Comparison of ENCODE assay signal across 8 cellular contexts in the genomic region with DNA sequence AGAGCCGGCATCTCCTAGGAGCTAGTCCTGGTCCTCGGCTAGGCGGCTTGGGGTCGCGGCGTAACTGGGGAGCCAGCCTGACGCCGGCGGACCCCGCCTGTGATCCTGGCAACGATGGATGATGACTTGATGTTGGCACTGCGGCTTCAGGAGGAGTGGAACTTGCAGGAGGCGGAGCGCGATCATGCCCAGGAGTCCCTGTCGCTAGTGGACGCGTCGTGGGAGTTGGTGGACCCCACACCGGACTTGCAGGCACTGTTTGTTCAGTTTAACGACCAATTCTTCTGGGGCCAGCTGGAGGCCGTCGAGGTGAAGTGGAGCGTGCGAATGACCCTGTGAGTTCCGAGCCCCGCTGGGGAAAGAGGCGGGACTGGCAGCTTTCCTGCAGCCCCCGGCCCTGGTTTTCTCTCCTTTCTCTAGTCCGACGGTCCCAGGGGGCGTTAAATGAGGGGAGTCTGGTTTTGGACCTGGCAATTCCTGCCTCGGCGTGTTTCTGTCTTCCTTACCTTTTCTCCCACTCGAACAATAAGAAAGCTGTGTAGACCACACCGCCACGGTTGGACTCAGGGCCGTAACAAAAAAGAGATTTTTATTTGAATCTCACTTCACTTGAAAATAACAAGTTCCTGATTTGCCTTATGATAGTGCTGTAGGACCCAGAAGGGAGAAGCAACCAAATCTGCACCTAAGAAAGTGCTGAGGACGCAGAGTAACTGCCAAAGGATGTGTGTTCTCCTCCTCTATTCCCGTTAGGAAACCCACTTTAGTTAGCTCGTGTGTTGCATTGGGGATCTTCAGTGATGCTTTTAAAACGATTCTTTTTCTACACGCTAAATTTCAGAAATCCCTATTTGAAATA. TPM values are rescaled to one million over a fixed set of nuclear protein-coding genes. Genes with fewer than 3 reads are reported as not detected.
DNase-seq lines count a peak whose midpoint lies in the region; ATAC-seq, FAIRE-seq and TF ChIP-seq lines count a peak whose summit lies in the region.

A gene with protein sequence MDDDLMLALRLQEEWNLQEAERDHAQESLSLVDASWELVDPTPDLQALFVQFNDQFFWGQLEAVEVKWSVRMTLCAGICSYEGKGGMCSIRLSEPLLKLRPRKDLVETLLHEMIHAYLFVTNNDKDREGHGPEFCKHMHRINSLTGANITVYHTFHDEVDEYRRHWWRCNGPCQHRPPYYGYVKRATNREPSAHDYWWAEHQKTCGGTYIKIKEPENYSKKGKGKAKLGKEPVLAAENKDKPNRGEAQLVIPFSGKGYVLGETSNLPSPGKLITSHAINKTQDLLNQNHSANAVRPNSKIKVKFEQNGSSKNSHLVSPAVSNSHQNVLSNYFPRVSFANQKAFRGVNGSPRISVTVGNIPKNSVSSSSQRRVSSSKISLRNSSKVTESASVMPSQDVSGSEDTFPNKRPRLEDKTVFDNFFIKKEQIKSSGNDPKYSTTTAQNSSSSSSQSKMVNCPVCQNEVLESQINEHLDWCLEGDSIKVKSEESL (plus strand): TSS at position 24 of the 859 bp plus-strand sequence. CDS start 91 bp downstream, at position 115.

- H2AFZ ChIP-seq in GM23248 (peak within 1 kb of the TSS; percentile 94), MM.1S (ENCODE audit: low read length) (peak within 1 kb of the TSS; percentile 98)

- H3K9me2 ChIP-seq in GM23248 (ENCODE audit: insufficient read depth) = no peaks in the 10 kb centered on the region
- H3K9me2 ChIP-seq in MM.1S (replicated peaks; ENCODE audit: insufficient read depth, low read length) = no peaks in the 10 kb centered on the region

- no peak for ATAC-seq in body of pancreas

- H3K4me1 Mint-ChIP-seq in stimulated activated naive CD8-positive, alpha-beta T cell treated with anti-CD3 and anti-CD28 coated beads, Interleukin-15, Interleukin-2, amounts not matched to agents 100 ng/mL and 50 ng/mL, for 24 hours (ENCODE audit: low read depth) = peaks cover 58% of the 10 kb centered on the region

- H3K27me3 ChIP-seq in GM23248 (replicated peaks; ENCODE audit: insufficient read depth) (no peaks in the 10 kb centered on the region), MM.1S (replicated peaks; ENCODE audit: insufficient read depth, low read length) (no peaks in the 10 kb centered on the region), body of pancreas (no peaks in the 10 kb centered on the region)

- H3K4me1 ChIP-seq in GM23248 (ENCODE audit: insufficient read depth) (peaks cover 37% of the 10 kb centered on the region), MM.1S (ENCODE audit: low read length) (peaks cover 35% of the 10 kb centered on the region), body of pancreas (peaks cover 38% of the 10 kb centered on the region), kidney (ENCODE audit: control insufficient read depth in 1 of 2, insufficient read depth in 1 of 2, low read depth in 1 of 2, low read length in 2 of 2) (peaks cover 13 to 26% of the 10 kb centered on the region in 2 donors)

- H3K36me3 ChIP-seq in GM23248 (ENCODE audit: low read depth) = peaks cover 4% of the 10 kb centered on the region; the same call in 1 of the 2 replicates
- H3K36me3 ChIP-seq in MM.1S (replicated peaks; ENCODE audit: insufficient read depth, low read length) = no peaks in the 10 kb centered on the region; the same call in none of the 2 replicates
- H3K36me3 ChIP-seq in body of pancreas (replicated peaks in 1 of 2; ENCODE audit: insufficient read depth in 1 of 2, low read depth in 2 of 2) = no peaks in the 10 kb centered on the region
- H3K36me3 ChIP-seq in kidney (ENCODE audit: control insufficient read depth in 1 of 2, insufficient read depth in 2 of 2, low read length in 2 of 2) = peaks cover 0 to under 1% of the 10 kb centered on the region in 2 donors

- no peak for TF ChIP-seq POLR2A in body of pancreas (IDR thresholded peaks at IDR 0.05)

- DNase-seq in GM12864 (ENCODE audit: low read depth) (no peak), GM23248 (peak; percentile 49), MM.1S (no peak), body of pancreas (no peak), kidney (peak; percentile 95), inferior parietal cortex (ENCODE audit: extremely low spot score) (no peak)
- DNase-seq in stimulated activated naive CD4-positive, alpha-beta T cell treated with Interleukin-2 at 50 U/mL for 16 hours (lab: John Stamatoyannopoulos, UW) = no peak

- intact Hi-C loops in body of pancreas (cut with DNase I) (no loop called here), kidney (cut with DNase I) (no loop called here)

- H3F3A ChIP-seq in GM23248 (ENCODE audit: insufficient read depth) (no peaks in the 10 kb centered on the region), MM.1S (ENCODE audit: insufficient read depth, low read length) (peaks cover 6% of the 10 kb centered on the region)

- H3K79me2 ChIP-seq in GM23248 (ENCODE audit: insufficient read depth) (peaks cover 94% of the 10 kb centered on the region), MM.1S (ENCODE audit: low read length) (peaks cover 70% of the 10 kb centered on the region)

- no peaks in the 10 kb centered on the region for H3K9me3 Mint-ChIP-seq in stimulated activated naive CD8-positive, alpha-beta T cell treated with anti-CD3 and anti-CD28 coated beads, Interleukin-15, Interleukin-2, amounts not matched to agents 100 ng/mL and 50 ng/mL, for 24 hours

- peaks cover 58% of the 10 kb centered on the region for H3K36me3 Mint-ChIP-seq in stimulated activated naive CD8-positive, alpha-beta T cell treated with anti-CD3 and anti-CD28 coated beads, Interleukin-15, Interleukin-2, amounts not matched to agents 100 ng/mL and 50 ng/mL, for 24 hours (ENCODE audit: low read depth)

- FAIRE-seq in kidney (lab: Jason Lieb, UNC) = no peak

- H3K4me3 ChIP-seq in GM12864 (ENCODE audit: low read depth, low read length) = peak within 1 kb of the TSS; percentile 95
- H3K4me3 ChIP-seq in GM23248 = peak within 1 kb of the TSS; percentile 98
- H3K4me3 ChIP-seq in MM.1S (ENCODE audit: low read length) = peak within 1 kb of the TSS; percentile 77
- H3K4me3 ChIP-seq in body of pancreas = peak within 1 kb of the TSS; percentile 76 to 92
- H3K4me3 ChIP-seq in kidney (ENCODE audit: low read length in 2 of 2) = peak within 1 kb of the TSS; percentile 94 to 99

- peaks cover 4% of the 10 kb centered on the region for H3K27me3 Mint-ChIP-seq in stimulated activated naive CD8-positive, alpha-beta T cell treated with anti-CD3 and anti-CD28 coated beads, Interleukin-15, Interleukin-2, amounts not matched to agents 100 ng/mL and 50 ng/mL, for 24 hours

- H3K9me3 ChIP-seq in GM23248 (ENCODE audit: low read depth) = no peaks in the 10 kb centered on the region
- no peaks in the 10 kb centered on the region for H3K9me3 ChIP-seq in MM.1S (replicated peaks; ENCODE audit: insufficient read depth, low read length)
- H3K9me3 ChIP-seq in body of pancreas = no peaks in the 10 kb centered on the region
- H3K9me3 ChIP-seq in kidney (ENCODE audit: control insufficient read depth in 1 of 2, low read length in 2 of 2) = no peaks in the 10 kb centered on the region

- H3K9ac ChIP-seq in GM23248 = peak within 1 kb of the TSS; percentile 94
- peak within 1 kb of the TSS; percentile 79 for H3K9ac ChIP-seq in MM.1S (ENCODE audit: low read length)
- peak within 1 kb of the TSS; percentile 78 to 88 for H3K9ac ChIP-seq in kidney (ENCODE audit: low read length in 2 of 2)

- 1 to 2% methylated on average over 39 to 43 of the region's 43 CpGs for WGBS in GM23248 (ENCODE audit: low coverage in 1 of 2, low lambda C conversion rate in 2 of 2, missing lambda C conversion rate in 2 of 2), 2 experiments
- whole genome bisulfite sequencing in body of pancreas, 2 donors = 0% methylated on average over 32 to 43 of the region's 43 CpGs

- H3K27ac Mint-ChIP-seq in stimulated activated naive CD8-positive, alpha-beta T cell treated with anti-CD3 and anti-CD28 coated beads, Interleukin-15, Interleukin-2, amounts not matched to agents 100 ng/mL and 50 ng/mL, for 24 hours = peak within 1 kb of the TSS; percentile 100

- in situ Hi-C loops in GM23248 (cut with MboI) = no loop called here

- no peak for TF ChIP-seq CTCF in GM12864 (IDR thresholded peaks at IDR 0.05; ENCODE audit: low read depth, low read length, missing control alignments)
- TF ChIP-seq CTCF in MM.1S (IDR thresholded peaks at IDR 0.05; ENCODE audit: low read length) = no peak
- no peak for TF ChIP-seq CTCF in body of pancreas (IDR thresholded peaks at IDR 0.05)
- no peak for TF ChIP-seq CTCF in kidney (IDR thresholded peaks at IDR 0.05; ENCODE audit: borderline replicate concordance, extremely low read depth, insufficient read depth)

- H4K20me1 ChIP-seq in GM23248 (ENCODE audit: insufficient read depth) (peaks cover 22% of the 10 kb centered on the region; the same call in 1 of the 2 replicates), MM.1S (ENCODE audit: insufficient read depth, low read length) (peaks cover 5% of the 10 kb centered on the region; the same call in 1 of the 2 replicates)

- H3K27ac ChIP-seq in GM23248 (peak within 1 kb of the TSS; percentile 98), MM.1S (ENCODE audit: low read length) (peak within 1 kb of the TSS; percentile 89), body of pancreas (peak within 1 kb of the TSS; percentile 70 to 97 (median 94)), kidney (ENCODE audit: low read depth in 2 of 2, low read length in 2 of 2) (peak within 1 kb of the TSS; percentile 96 to 97)

- H3K4me2 ChIP-seq in GM23248 (ENCODE audit: unreplicated experiment) = peak within 1 kb of the TSS; percentile 97
- peak within 1 kb of the TSS; percentile 89 for H3K4me2 ChIP-seq in MM.1S (ENCODE audit: low read depth, low read length)

- peak within 1 kb of the TSS; percentile 94 for H3K4me3 Mint-ChIP-seq in stimulated activated naive CD8-positive, alpha-beta T cell treated with anti-CD3 and anti-CD28 coated beads, Interleukin-15, Interleukin-2, amounts not matched to agents 100 ng/mL and 50 ng/mL, for 24 hours

RNA-seq across cellular contexts. Expression of the gene that starts here (rescaled TPM):
- 8.3 and 15.9 TPM in 2 replicates for total RNA-seq in GM23248 (2014; rRNA removed; shearing (Covaris generic))
- polyA plus RNA-seq in GM23248 (2016; fragmentation: Nextera tagmentation; extraction: Ambion mirVana) (9.3 and 10.4 TPM in 2 replicates), kidney (ENCODE audit: insufficient read depth, low read depth, low replicate concordance) (5.3 TPM)
- total RNA-seq in body of pancreas (10 to 100 TPM; 10.9 to 11.2 TPM), kidney (8.9 TPM)

Comparison
In these comparisons a context has a peak if more than half of its experiments do, and no peak if none do; other contexts are left out.
1. DNase-seq: peak in GM23248 (single experiment) and kidney (single experiment); none in GM12864 (single experiment), MM.1S (single experiment), body of pancreas (0 of 4), inferior parietal cortex (single experiment) and stimulated activated naive CD4-positive, alpha-beta T cell treated with Interleukin-2 at 50 U/mL for 16 hours (single experiment).
2. Peak in every context shown above with its lines, with median percentiles within 50 percentile points of each other: H3K4me3 ChIP-seq, H3K27ac ChIP-seq and H3K9ac ChIP-seq.